In genomic region chr19:55166530-55167268, GRCh38 we compare ENCODE assay signal across 8 cellular contexts. TPM values are rescaled to one million over a fixed set of nuclear protein-coding genes. Genes with fewer than 3 reads are reported as not detected.
A peak's percentile ranks its signal among the peaks of the same experiment; 100 is the strongest.
DNase-seq lines count a peak whose midpoint lies in the region; ATAC-seq, FAIRE-seq and TF ChIP-seq lines count a peak whose summit lies in the region.

Gene DNAAF3 (minus strand): TSS chr19:55166613. CDS start chr19:55166413, 200 bp downstream.

- POLR2A ChIA-PET in HepG2 (lab: Yijun Ruan, JAX), result interaction anchor here (1.2 to 3.3 kb wide), 4 partner anchors 40 to 241 kb away, joined by 3 to 16 read pairs (median 6); partner anchors contain the start of genes KMT5C and UBE2S

- H3K4me1 ChIP-seq in HepG2 (ENCODE audit: insufficient read depth, low read length), result peaks cover 8% of the 10 kb centered on the region

- H2AFZ ChIP-seq in HepG2 (ENCODE audit: low read length), result peak within 1 kb of the TSS; percentile 44

- no TSS peak for BruUV-seq in HepG2 (replicated peaks; lab: Mats Ljungman, UMichigan)

- peak; percentile 96 for FAIRE-seq in HepG2 (lab: Jason Lieb, UNC)

- TF ChIP-seq RAD21 in HepG2 (CRISPR knock-in tag; IDR thresholded peaks at IDR 0.05), result no peak

- no peaks in the 10 kb centered on the region for H3K79me2 ChIP-seq in HepG2 (ENCODE audit: insufficient read depth, low read length)

- CTCF ChIA-PET in HepG2 (lab: Yijun Ruan, JAX; ENCODE audit: low intra/inter-chr PET ratio, low total read pairs), result interaction anchor here (1.5 kb wide), 1 partner anchor 25 kb away, joined by 4 read pairs; no protein-coding TSS in a partner anchor

- in situ Hi-C loops in ACHN (cut with HindIII; ENCODE audit: low pct_ligation_motif_present, low pct_unique_long_range_greater_than_20kb, low sequenced_read_pairs) (no loop called here), HepG2 (cut with HindIII; ENCODE audit: extremely low pct_ligation_motif_present, low pct_unique_long_range_greater_than_20kb) (no loop called here)

- H4K20me1 ChIP-seq in HepG2 (ENCODE audit: insufficient read depth, low read length), result no peaks in the 10 kb centered on the region

- peak within 1 kb of the TSS; percentile 42 for H3K9ac ChIP-seq in HepG2 (ENCODE audit: insufficient read depth, low read depth, low read length)

- TF ChIP-seq POLR2A in HepG2 (IDR thresholded peaks at IDR 0.05; ENCODE audit: insufficient read depth in 1 of 2, low read depth in 2 of 2, low read length in 2 of 2), result no peak

- peak within 1 kb of the TSS; percentile 50 to 78 (median 63) for H3K4me3 ChIP-seq in HepG2 (replicated peaks in 1 of 3; ENCODE audit: insufficient read depth in 1 of 3, low read depth in 2 of 3, low read length in 3 of 3)

- peak; percentile 90 for ATAC-seq in GM18907 (IDR thresholded peaks at IDR 0.05; ENCODE audit: unreplicated experiment)
- peak; percentile 67 for ATAC-seq in HG03469 (IDR thresholded peaks at IDR 0.05; ENCODE audit: unreplicated experiment)
- ATAC-seq in HepG2, result peak; percentile 97

- peak within 1 kb of the TSS; percentile 80 for H3K4me2 ChIP-seq in HepG2 (ENCODE audit: low read depth, low read length)

- TF ChIP-seq EP300 in HepG2 (IDR thresholded peaks at IDR 0.05; ENCODE audit: low read depth in 2 of 2, low read length in 2 of 2) (no peak; a peak in 1 of 4 replicates), HepG2 (CRISPR knock-in tag; IDR thresholded peaks at IDR 0.05; ENCODE audit: borderline replicate concordance) (no peak)

- peaks cover 0 to 7% of the 10 kb centered on the region in 2 experiments; a peak in 1 of 5 replicates for H3K27me3 ChIP-seq in HepG2 (ENCODE audit: control insufficient read depth in 1 of 2, insufficient read depth in 2 of 2, low read length in 2 of 2)

- 1% methylated on average over 32 of the region's 33 CpGs for WGBS in HepG2 (ENCODE audit: low lambda C conversion rate)

- peak; percentile 96 for DNase-seq in ACHN
- peak; percentile 95 to 96 for DNase-seq in NCI-H524 (lab: John Stamatoyannopoulos, UW)
- peak; percentile 93 for DNase-seq in activated CD4-positive, alpha-beta T cell treated with anti-CD3 and anti-CD28 coated beads for 48 hours
- DNase-seq in ecto neural progenitor cell (ENCODE audit: low spot score), result peak; percentile 99
- peak; percentile 97 for DNase-seq in HepG2 (ENCODE audit: low spot score)
- peak; percentile 51 for DNase-seq in stimulated activated CD4-positive, alpha-beta T cell treated with anti-CD3 and anti-CD28 coated beads, Interleukin-2, amount 100 ng/mL, for 4 hours (ENCODE audit: low read depth)

- peak within 1 kb of the TSS; percentile 47 for H3K27ac ChIP-seq in HepG2 (ENCODE audit: extremely low read length, insufficient read depth, low read length)

- no peaks in the 10 kb centered on the region for H3K9me3 ChIP-seq in HepG2 (ENCODE audit: low read length)

- intact Hi-C loops in HepG2 (cut with micrococcal nuclease; ENCODE audit: unreplicated experiment), result no loop called here

- no peak for TF ChIP-seq CTCF in HepG2 (CRISPR knock-in tag; IDR thresholded peaks at IDR 0.05)

- H3K36me3 ChIP-seq in HepG2 (replicated peaks in 1 of 2; ENCODE audit: control insufficient read depth in 1 of 2, insufficient read depth in 2 of 2, low read length in 2 of 2), result no peaks in the 10 kb centered on the region

TF ChIP-seq in HepG2, 621 proteins besides CTCF, POLR2A, EP300 and RAD21 (continues in another document):
- TF ChIP-seq RXRB (CRISPR knock-in tag; IDR thresholded peaks at IDR 0.05; ENCODE audit: borderline replicate concordance) (no peak), ZNF205 (CRISPR knock-in tag; IDR thresholded peaks at IDR 0.05) (no peak), ZNF781 (CRISPR knock-in tag; IDR thresholded peaks at IDR 0.05; ENCODE audit: borderline replicate concordance, not compliant biosample characterization) (no peak), DMAP1 (CRISPR knock-in tag; IDR thresholded peaks at IDR 0.05) (no peak), MLX (CRISPR knock-in tag; IDR thresholded peaks at IDR 0.05) (no peak), ZNF646 (CRISPR knock-in tag; IDR thresholded peaks at IDR 0.05) (no peak)

RNA-seq across cellular contexts. Expression of gene DNAAF3, which starts in this region (rescaled TPM):
- 0.40 and 0.41 TPM in 2 replicates for total RNA-seq in HepG2 (2016; rRNA removed; fragmentation: Illumina TruSeq; extraction: Trizol)
- total RNA-seq in HepG2 (2016; cell fraction: cytosol; rRNA removed; fragmentation: Illumina TruSeq; extraction: Trizol; ENCODE audit: low read depth), result 0.40 TPM in 1 of 2 replicates, not detected in the other
- 0.17 and 0.30 TPM in 2 replicates for total RNA-seq in HepG2 (2016; cell fraction: insoluble cytoplasmic fraction; rRNA removed; fragmentation: Illumina TruSeq; extraction: Trizol)
- 0.17 and 0.34 TPM in 2 replicates for total RNA-seq in HepG2 (2016; cell fraction: membrane; rRNA removed; fragmentation: Illumina TruSeq; extraction: Trizol)
- total RNA-seq in HepG2 (2016; cell fraction: nucleus; rRNA removed; fragmentation: Illumina TruSeq; extraction: Trizol), result 0.66 and 1.1 TPM in 2 replicates
- polyA plus RNA-seq in HepG2 (2011; rRNA removed), result 0.30 and 0.33 TPM in 2 replicates
- polyA plus RNA-seq in HepG2 (2011; cell fraction: cytosol; rRNA removed), result 0.12 and 0.27 TPM in 2 replicates
- polyA plus RNA-seq in HepG2 (2011; cell fraction: nucleus; rRNA removed), result 1.0 and 1.6 TPM in 2 replicates
- 0.24 and 0.31 TPM in 2 replicates for polyA plus RNA-seq in HepG2 (2012)
- 0.28 TPM in 1 of 2 replicates, not detected in the other for polyA plus RNA-seq in HepG2 (2016; cell fraction: cytosol; fragmentation: Illumina TruSeq; extraction: Trizol; ENCODE audit: low read depth)
- polyA plus RNA-seq in HepG2 (2016; cell fraction: insoluble cytoplasmic fraction; fragmentation: Illumina TruSeq; extraction: Trizol; ENCODE audit: low read depth), result 0.41 and 0.73 TPM in 2 replicates
- polyA plus RNA-seq in HepG2 (2016; cell fraction: membrane; fragmentation: Illumina TruSeq; extraction: Trizol; ENCODE audit: low read depth), result not detected in 2 replicates
- 1.1 and 1.9 TPM in 2 replicates for polyA plus RNA-seq in HepG2 (2016; cell fraction: nucleus; fragmentation: Illumina TruSeq; extraction: Trizol; ENCODE audit: insufficient read depth, low read depth)
- 0.06 and 16.2 TPM in 2 replicates for polyA minus RNA-seq in HepG2 (2011; rRNA and poly(A)+ RNA removed; ENCODE audit: low replicate concordance)
- polyA minus RNA-seq in HepG2 (2011; cell fraction: cytosol; rRNA and poly(A)+ RNA removed), result not detected in 2 replicates
- polyA minus RNA-seq in HepG2 (2011; cell fraction: nucleus; rRNA and poly(A)+ RNA removed), result 0.26 TPM in 1 of 2 replicates, not detected in the other

Comparison
In these comparisons a context has a peak if more than half of its experiments do, and no peak if none do; other contexts are left out.
1. Peak in every context shown above with its lines: DNase-seq, ATAC-seq, H3K4me3 ChIP-seq and H3K27ac ChIP-seq.